Comparison of ENCODE assay signal across 12 cellular contexts in genomic region chr15:92205255-92205739, GRCh38.
A peak's percentile ranks its signal among the peaks of the same experiment; 100 is the strongest.
DNase-seq lines count a peak whose midpoint lies in the region; ATAC-seq, FAIRE-seq and TF ChIP-seq lines count a peak whose summit lies in the region.
"Had no signal": no experiment of that assay in that cellular context is flagged by ENCODE, and none has a peak within 500 bp of the region (broad histone marks: within the 10 kb centered on the region; RNA-seq: fewer than 3 reads in every experiment).

No MANE protein-coding gene starts in this region.

- H3K4me1 ChIP-seq in thyroid gland: no peaks in the 10 kb centered on the region

- no peaks in the 10 kb centered on the region for H3K4me1 Mint-ChIP-seq in activated naive CD4-positive, alpha-beta T cell treated with anti-CD3 and anti-CD28 coated beads for 36 hours (ENCODE audit: low read depth)
- H3K4me1 Mint-ChIP-seq in activated naive CD4-positive, alpha-beta T cell treated with anti-CD3 and anti-CD28 coated beads, Interleukin-2, amount 10 ng/mL, durations not matched to agents 7 days and 5 days: no peaks in the 10 kb centered on the region

- 40 to 48% methylated on average over 2 of the region's 2 CpGs for WGBS in thyroid gland, 2 donors

- TF ChIP-seq CTCF in thyroid gland (IDR thresholded peaks at IDR 0.05): no peak

- intact Hi-C loops in activated naive CD4-positive, alpha-beta T cell treated with anti-CD3 and anti-CD28 coated beads for 36 hours (cut with micrococcal nuclease): loop anchor here (5.0 kb wide), 1 partner anchor 108 kb away; no protein-coding TSS in a partner anchor
- intact Hi-C loops in thyroid gland (cut with DNase I): no loop called here

- no peak for FAIRE-seq in H54 (lab: Jason Lieb, UNC)

- no peak overlapping the region for H3K4me3 ChIP-seq in thyroid gland (replicated peaks in 1 of 3)

- H3K27me3 Mint-ChIP-seq in activated naive CD4-positive, alpha-beta T cell treated with anti-CD3 and anti-CD28 coated beads for 36 hours (ENCODE audit: low read depth): peaks cover 22% of the 10 kb centered on the region
- H3K27me3 Mint-ChIP-seq in activated naive CD4-positive, alpha-beta T cell treated with anti-CD3 and anti-CD28 coated beads, Interleukin-2, amount 10 ng/mL, durations not matched to agents 7 days and 5 days: peaks cover 23% of the 10 kb centered on the region

- H3K4me3 Mint-ChIP-seq in activated naive CD4-positive, alpha-beta T cell treated with anti-CD3 and anti-CD28 coated beads for 36 hours: no peak overlapping the region
- no peak overlapping the region for H3K4me3 Mint-ChIP-seq in activated naive CD4-positive, alpha-beta T cell treated with anti-CD3 and anti-CD28 coated beads, Interleukin-2, amount 10 ng/mL, durations not matched to agents 7 days and 5 days

- DNase-seq in activated naive CD4-positive, alpha-beta T cell treated with anti-CD3 and anti-CD28 coated beads for 36 hours: peak; percentile 10
- DNase-seq in activated naive CD4-positive, alpha-beta T cell treated with anti-CD3 and anti-CD28 coated beads, Interleukin-2, amount 10 ng/mL, durations not matched to agents 7 days and 5 days: no peak
- DNase-seq in cerebellar cortex (ENCODE audit: low spot score): peak; percentile 5
- DNase-seq in islet precursor cell: peak; percentile 71
- peak; percentile 43 to 49 for DNase-seq in thyroid gland
- DNase-seq in H54 (ENCODE audit: insufficient read length, low spot score): no peak
- DNase-seq: activated CD4-positive, alpha-beta T cell treated with anti-CD3 and anti-CD28 coated beads, Interleukin-2, amount 50 U/mL, for 4 hours; NCI-H187; T-helper 2 cell; trophoblast cell had no signal

- H3K27me3 ChIP-seq in thyroid gland: no peaks in the 10 kb centered on the region

- H3K36me3 ChIP-seq in thyroid gland: no peaks in the 10 kb centered on the region

- no peaks in the 10 kb centered on the region for H3K9me3 ChIP-seq in thyroid gland

- H3K27ac ChIP-seq in thyroid gland: no peak overlapping the region

- ATAC-seq in GM18870 (IDR thresholded peaks at IDR 0.05; ENCODE audit: unreplicated experiment) (no peak), GM18867 (IDR thresholded peaks at IDR 0.05; ENCODE audit: unreplicated experiment) (no peak)

- no peak overlapping the region for H3K27ac Mint-ChIP-seq in activated naive CD4-positive, alpha-beta T cell treated with anti-CD3 and anti-CD28 coated beads for 36 hours
- no peak overlapping the region for H3K27ac Mint-ChIP-seq in activated naive CD4-positive, alpha-beta T cell treated with anti-CD3 and anti-CD28 coated beads, Interleukin-2, amount 10 ng/mL, durations not matched to agents 7 days and 5 days

- H3K36me3 Mint-ChIP-seq in activated naive CD4-positive, alpha-beta T cell treated with anti-CD3 and anti-CD28 coated beads for 36 hours (ENCODE audit: low read depth): no peaks in the 10 kb centered on the region
- H3K36me3 Mint-ChIP-seq in activated naive CD4-positive, alpha-beta T cell treated with anti-CD3 and anti-CD28 coated beads, Interleukin-2, amount 10 ng/mL, durations not matched to agents 7 days and 5 days: no peaks in the 10 kb centered on the region

- CTCF ChIA-PET in activated naive CD4-positive, alpha-beta T cell treated with anti-CD3 and anti-CD28 coated beads for 36 hours (lab: Charles Lee): no interaction called here
- CTCF ChIA-PET in activated naive CD4-positive, alpha-beta T cell treated with anti-CD3 and anti-CD28 coated beads, Interleukin-2, amount 10 ng/mL, durations not matched to agents 7 days and 5 days (lab: Charles Lee): no interaction called here

- TF ChIP-seq POLR2A in thyroid gland (IDR thresholded peaks at IDR 0.05): no peak
- no peak for TF ChIP-seq POLR2A in H54 (IDR thresholded peaks at IDR 0.05; ENCODE audit: low read depth, low read length)

- peaks cover 3% of the 10 kb centered on the region for H3K9me3 Mint-ChIP-seq in activated naive CD4-positive, alpha-beta T cell treated with anti-CD3 and anti-CD28 coated beads for 36 hours
- no peaks in the 10 kb centered on the region for H3K9me3 Mint-ChIP-seq in activated naive CD4-positive, alpha-beta T cell treated with anti-CD3 and anti-CD28 coated beads, Interleukin-2, amount 10 ng/mL, durations not matched to agents 7 days and 5 days

Comparison
In these comparisons a context has a peak if more than half of its experiments do, and no peak if none do; other contexts are left out.
1. DNase-seq: peak in activated naive CD4-positive, alpha-beta T cell treated with anti-CD3 and anti-CD28 coated beads for 36 hours (single experiment), cerebellar cortex (single experiment), islet precursor cell (single experiment) and thyroid gland (2 of 2); none in activated naive CD4-positive, alpha-beta T cell treated with anti-CD3 and anti-CD28 coated beads, Interleukin-2, amount 10 ng/mL, durations not matched to agents 7 days and 5 days (single experiment) and H54 (single experiment).